In the genomic region with DNA sequence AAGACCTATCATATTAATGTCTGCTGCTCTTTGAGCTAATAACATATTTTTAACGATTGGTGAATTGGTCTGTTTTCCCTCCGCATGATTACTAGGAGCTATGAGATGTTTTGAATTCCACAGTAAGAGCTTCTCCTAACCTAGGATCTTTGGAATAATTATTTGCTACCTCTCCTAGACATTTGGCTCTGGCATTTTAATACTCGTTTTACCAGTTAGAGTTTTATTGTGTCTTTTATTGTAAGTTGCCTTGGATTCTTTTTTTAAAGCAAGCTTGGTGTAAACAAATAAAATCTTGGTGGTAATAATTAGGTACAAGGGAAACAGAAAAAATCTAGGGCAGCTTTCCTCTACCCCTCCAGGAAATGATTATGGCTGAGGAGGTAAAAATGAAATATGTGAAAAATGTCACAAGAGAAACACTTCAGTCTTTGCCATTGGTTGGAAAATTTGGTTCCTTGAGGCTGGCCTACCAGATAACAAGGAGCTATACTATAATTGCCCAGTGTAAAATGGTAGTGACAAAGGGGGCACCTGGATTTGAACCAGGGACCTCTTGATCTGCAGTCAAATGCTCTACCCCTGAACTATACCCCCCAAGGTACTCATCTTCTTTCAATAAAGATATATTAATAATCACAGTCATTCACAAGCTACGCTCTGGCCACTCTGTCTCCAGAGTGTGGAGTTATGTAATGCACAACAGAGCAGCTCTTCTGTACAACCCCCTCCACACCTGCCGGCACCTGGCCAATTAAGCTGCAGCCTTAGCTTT, we compare ENCODE assay signal across 18 cellular contexts.
DNase-seq lines count a peak whose midpoint lies in the region; ATAC-seq, FAIRE-seq and TF ChIP-seq lines count a peak whose summit lies in the region.
"Had no signal": no experiment of that assay in that cellular context is flagged by ENCODE, and none has a peak within 500 bp of the region (broad histone marks: within the 10 kb centered on the region; RNA-seq: fewer than 3 reads in every experiment).

No MANE protein-coding gene starts in this region.

- H3K4me1 Mint-ChIP-seq in chondrocyte (ENCODE audit: low read depth) = no peaks in the 10 kb centered on the region
- H3K4me1 Mint-ChIP-seq: GM23338 had no signal

- no peak overlapping the region for H2AFZ ChIP-seq in K562 (ENCODE audit: low read depth, low read length)
- H2AFZ ChIP-seq: GM23338 had no signal

- H3K27ac ChIP-seq in K562 (ENCODE audit: extremely low read depth, low read depth, low read length) (no peak overlapping the region), prostate gland (peak overlapping the region; percentile 63 to 69)
- H3K27ac ChIP-seq: BLaER1, KMS-11 had no signal

- no peaks in the 10 kb centered on the region for H3K36me3 Mint-ChIP-seq in chondrocyte (ENCODE audit: low read depth)

- BruUV-seq in K562 (replicated peaks; lab: Mats Ljungman, UMichigan) = no TSS peak

- no peak for TF ChIP-seq EP300 in K562 (IDR thresholded peaks at IDR 0.05; ENCODE audit: low read length)

- H3K27me3 ChIP-seq in K562 (ENCODE audit: control insufficient read depth in 2 of 2, insufficient read depth in 2 of 2, low read length in 2 of 2) (no peaks in the 10 kb centered on the region; a peak in 1 of 5 replicates), prostate gland (replicated peaks; ENCODE audit: insufficient read depth) (no peaks in the 10 kb centered on the region)
- H3K27me3 ChIP-seq: BLaER1 had no signal

- no peak overlapping the region for H3K4me3 Mint-ChIP-seq in chondrocyte (ENCODE audit: unreplicated experiment)
- H3K4me3 Mint-ChIP-seq: CD8-positive, alpha-beta T cell; GM23338 had no signal

- TF ChIP-seq RAD21 in K562 (CRISPR knock-in tag; conservative IDR thresholded peaks at IDR 0.05 in 1 of 2, IDR thresholded peaks at IDR 0.05 in 1 of 2) = no peak

- 4% methylated on average over 5 of the region's 5 CpGs for WGBS in K562 (ENCODE audit: insufficient coverage, low coverage, missing lambda C conversion rate)
- 38% methylated on average over 5 of the region's 5 CpGs for WGBS in prostate gland

- TF ChIP-seq CTCF in LNCaP clone FGC (IDR thresholded peaks at IDR 0.05; ENCODE audit: control insufficient read depth, extremely low read depth, insufficient read depth) (no peak), K562 (IDR thresholded peaks at IDR 0.05 in 2 of 3, conservative IDR thresholded peaks at IDR 0.05 in 1 of 3; ENCODE audit: insufficient read depth in 2 of 3, low read depth in 1 of 3, low read length in 3 of 3) (no peak), prostate gland (IDR thresholded peaks at IDR 0.05) (no peak), chondrocyte (IDR thresholded peaks at IDR 0.05) (no peak)

- no peak for FAIRE-seq in K562 (lab: Jason Lieb, UNC)
- FAIRE-seq: G401.6, GM12891, GM18507 had no signal

- no peak overlapping the region for H3K27ac Mint-ChIP-seq in chondrocyte (ENCODE audit: unreplicated experiment)
- H3K27ac Mint-ChIP-seq: CD8-positive, alpha-beta T cell; GM23338 had no signal

- H3K4me2 ChIP-seq in K562 (ENCODE audit: insufficient read depth, low read length) = no peak overlapping the region
- H3K4me2 ChIP-seq: BLaER1, GM23338, KMS-11 had no signal

- CTCF ChIA-PET in K562 (lab: Yijun Ruan, JAX; ENCODE audit: low intra/inter-chr PET ratio) = no interaction called here

- TF ChIP-seq POLR2A in K562 (conservative IDR thresholded peaks at IDR 0.05) (no peak), prostate gland (IDR thresholded peaks at IDR 0.05) (no peak)

- intact Hi-C loops in K562 (cut with micrococcal nuclease) = no loop called here
- intact Hi-C loops in prostate gland (cut with DNase I) = no loop called here

- H3K36me3 ChIP-seq in K562 (ENCODE audit: control insufficient read depth, insufficient read depth, low read length) (no peaks in the 10 kb centered on the region; the same call in 2 of the 3 replicates), prostate gland (no peaks in the 10 kb centered on the region)

- H3K9me3 Mint-ChIP-seq in chondrocyte (ENCODE audit: low read depth) = peaks cover 22% of the 10 kb centered on the region

- H3K9me3 ChIP-seq in K562 (replicated peaks; ENCODE audit: control insufficient read depth, insufficient read depth, low read depth, low read length) (peaks cover 6% of the 10 kb centered on the region; the same call in 1 of the 2 replicates), prostate gland (no peaks in the 10 kb centered on the region)

- H3K9ac ChIP-seq in K562 (ENCODE audit: insufficient read depth in 1 of 2, low read depth in 2 of 2, low read length in 2 of 2) = no peak overlapping the region
- H3K9ac ChIP-seq: BLaER1, KMS-11 had no signal

- H4K20me1 ChIP-seq in K562 (replicated peaks; ENCODE audit: control insufficient read depth, insufficient read depth, low read length) = no peaks in the 10 kb centered on the region
- H4K20me1 ChIP-seq: BLaER1 had no signal

- H3K4me3 ChIP-seq in LNCaP clone FGC (ENCODE audit: low read depth, low read length) = peak overlapping the region; percentile 37
- no peak overlapping the region for H3K4me3 ChIP-seq in K562
- H3K4me3 ChIP-seq in prostate gland = no peak overlapping the region
- H3K4me3 ChIP-seq: BLaER1, GM23338 had no signal

- no peaks in the 10 kb centered on the region for H3K9me1 ChIP-seq in K562 (ENCODE audit: control insufficient read depth, insufficient read depth, low read length)

- peaks cover 6% of the 10 kb centered on the region for H3K27me3 Mint-ChIP-seq in chondrocyte (ENCODE audit: low read depth)

- in situ Hi-C loops in K562 (cut with MboI) = no loop called here

- POLR2A ChIA-PET in K562 (lab: Yijun Ruan, JAX) = interaction anchor here (0.8 to 3.5 kb wide), 4 partner anchors 10 to 20 kb away, joined by 3 to 17 read pairs (median 4); no protein-coding TSS in a partner anchor

- no peak for ATAC-seq in K562
- no peak for ATAC-seq in GM18498 (IDR thresholded peaks at IDR 0.05; ENCODE audit: unreplicated experiment)
- ATAC-seq: CD8-positive, alpha-beta T cell; GM23338 had no signal

- no peaks in the 10 kb centered on the region for H3K79me2 ChIP-seq in K562 (ENCODE audit: control insufficient read depth, insufficient read depth, low read length)

- H3K4me1 ChIP-seq in K562 (replicated peaks in 1 of 2; ENCODE audit: control insufficient read depth in 2 of 2, insufficient read depth in 2 of 2, low read length in 2 of 2) (no peaks in the 10 kb centered on the region), prostate gland (replicated peaks) (peaks cover 5% of the 10 kb centered on the region)
- H3K4me1 ChIP-seq: BLaER1 had no signal

- DNase-seq in DMS 273 (lab: John Stamatoyannopoulos, UW; ENCODE audit: unreplicated experiment) (peak; percentile 48), DMS 273 treated with DMSO at 0.1 percent for 48 hours (lab: John Stamatoyannopoulos, UW) (no peak), LNCaP clone FGC (ENCODE audit: low read depth) (peak; percentile 86), K562 (ENCODE audit: extremely low read depth in 1 of 4, low spot score in 3 of 4) (no peak), prostate gland (ENCODE audit: low spot score) (no peak), NCI-H128 (lab: John Stamatoyannopoulos, UW; ENCODE audit: unreplicated experiment) (no peak), chondrocyte (ENCODE audit: low spot score) (no peak)
- DNase-seq: 8988T; Calu3; CD8-positive, alpha-beta T cell; H7 had no signal

TF ChIP-seq in K562, 482 proteins besides CTCF, POLR2A, EP300 and RAD21:
- TF ChIP-seq POLR3A (IDR thresholded peaks at IDR 0.05; ENCODE audit: borderline replicate concordance, extremely low read depth, insufficient read depth, insufficient read length) (peak; percentile 69), TBP (optimal IDR thresholded peaks at IDR 0.05; ENCODE audit: low read depth, low read length) (peak; percentile 52), KLF6 (CRISPR knock-in tag; IDR thresholded peaks at IDR 0.05; ENCODE audit: borderline replicate concordance) (no peak), POLR2H (tag; IDR thresholded peaks at IDR 0.05; ENCODE audit: low read depth) (peak; percentile 80), ZNF668 (CRISPR knock-in tag; IDR thresholded peaks at IDR 0.05) (no peak)
- TF ChIP-seq, protein P1, sequence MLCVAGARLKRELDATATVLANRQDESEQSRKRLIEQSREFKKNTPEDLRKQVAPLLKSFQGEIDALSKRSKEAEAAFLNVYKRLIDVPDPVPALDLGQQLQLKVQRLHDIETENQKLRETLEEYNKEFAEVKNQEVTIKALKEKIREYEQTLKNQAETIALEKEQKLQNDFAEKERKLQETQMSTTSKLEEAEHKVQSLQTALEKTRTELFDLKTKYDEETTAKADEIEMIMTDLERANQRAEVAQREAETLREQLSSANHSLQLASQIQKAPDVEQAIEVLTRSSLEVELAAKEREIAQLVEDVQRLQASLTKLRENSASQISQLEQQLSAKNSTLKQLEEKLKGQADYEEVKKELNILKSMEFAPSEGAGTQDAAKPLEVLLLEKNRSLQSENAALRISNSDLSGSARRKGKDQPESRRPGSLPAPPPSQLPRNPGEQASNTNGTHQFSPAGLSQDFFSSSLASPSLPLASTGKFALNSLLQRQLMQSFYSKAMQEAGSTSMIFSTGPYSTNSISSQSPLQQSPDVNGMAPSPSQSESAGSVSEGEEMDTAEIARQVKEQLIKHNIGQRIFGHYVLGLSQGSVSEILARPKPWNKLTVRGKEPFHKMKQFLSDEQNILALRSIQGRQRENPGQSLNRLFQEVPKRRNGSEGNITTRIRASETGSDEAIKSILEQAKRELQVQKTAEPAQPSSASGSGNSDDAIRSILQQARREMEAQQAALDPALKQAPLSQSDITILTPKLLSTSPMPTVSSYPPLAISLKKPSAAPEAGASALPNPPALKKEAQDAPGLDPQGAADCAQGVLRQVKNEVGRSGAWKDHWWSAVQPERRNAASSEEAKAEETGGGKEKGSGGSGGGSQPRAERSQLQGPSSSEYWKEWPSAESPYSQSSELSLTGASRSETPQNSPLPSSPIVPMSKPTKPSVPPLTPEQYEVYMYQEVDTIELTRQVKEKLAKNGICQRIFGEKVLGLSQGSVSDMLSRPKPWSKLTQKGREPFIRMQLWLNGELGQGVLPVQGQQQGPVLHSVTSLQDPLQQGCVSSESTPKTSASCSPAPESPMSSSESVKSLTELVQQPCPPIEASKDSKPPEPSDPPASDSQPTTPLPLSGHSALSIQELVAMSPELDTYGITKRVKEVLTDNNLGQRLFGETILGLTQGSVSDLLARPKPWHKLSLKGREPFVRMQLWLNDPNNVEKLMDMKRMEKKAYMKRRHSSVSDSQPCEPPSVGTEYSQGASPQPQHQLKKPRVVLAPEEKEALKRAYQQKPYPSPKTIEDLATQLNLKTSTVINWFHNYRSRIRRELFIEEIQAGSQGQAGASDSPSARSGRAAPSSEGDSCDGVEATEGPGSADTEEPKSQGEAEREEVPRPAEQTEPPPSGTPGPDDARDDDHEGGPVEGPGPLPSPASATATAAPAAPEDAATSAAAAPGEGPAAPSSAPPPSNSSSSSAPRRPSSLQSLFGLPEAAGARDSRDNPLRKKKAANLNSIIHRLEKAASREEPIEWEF (CRISPR knock-in tag; IDR thresholded peaks at IDR 0.05) = no peak

Comparison
In these comparisons a context has a peak if more than half of its experiments do, and no peak if none do; other contexts are left out.
1. DNase-seq: peak in DMS 273 (single experiment) and LNCaP clone FGC (single experiment); none in DMS 273 treated with DMSO at 0.1 percent for 48 hours (single experiment), K562 (0 of 4), prostate gland (single experiment), NCI-H128 (single experiment) and chondrocyte (single experiment).